11 cellular contexts compared by ENCODE assay signal in the genomic region with DNA sequence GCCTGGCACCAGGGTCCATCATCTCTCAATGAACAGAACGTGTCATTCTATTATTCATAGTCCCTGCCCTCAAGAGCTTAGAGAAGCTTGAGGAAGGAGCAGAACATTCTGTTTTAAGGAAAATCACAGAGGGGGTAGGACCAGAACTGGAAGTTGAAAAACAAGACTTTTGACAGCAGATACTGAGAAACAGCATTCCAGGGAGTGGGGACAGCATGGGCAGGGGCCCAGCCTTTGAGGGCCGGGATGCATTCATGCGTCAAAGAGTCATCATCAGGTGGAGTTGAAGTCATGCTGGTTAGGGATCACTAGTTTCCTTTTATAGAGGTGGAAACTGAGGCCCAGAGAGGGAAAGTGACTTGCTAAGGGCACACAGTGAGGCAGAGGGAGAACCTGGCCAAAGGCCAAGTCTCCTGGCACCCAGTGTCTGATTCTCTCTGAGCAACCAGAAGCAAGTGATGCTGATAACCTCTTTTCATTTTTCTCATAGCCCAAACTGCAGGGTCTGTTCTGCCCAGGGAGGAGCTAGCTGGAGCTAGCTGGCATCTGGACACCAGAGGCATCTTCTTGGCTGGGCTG. TPM values are rescaled to one million over a fixed set of nuclear protein-coding genes. Genes with fewer than 3 reads are reported as not detected.
A peak's percentile ranks its signal among the peaks of the same experiment; 100 is the strongest.
DNase-seq lines count a peak whose midpoint lies in the region; ATAC-seq lines count a peak whose summit lies in the region.
"Had no signal": no experiment of that assay in that cellular context is flagged by ENCODE, and none has a peak within 500 bp of the region (broad histone marks: within the 10 kb centered on the region; RNA-seq: fewer than 3 reads in every experiment).

No MANE protein-coding gene starts in this region.

- peak overlapping the region; percentile 98 for H3K27ac ChIP-seq in epithelial cell of prostate
- H3K27ac ChIP-seq: cardiac muscle cell had no signal

- ATAC-seq in GM18867 (IDR thresholded peaks at IDR 0.05; ENCODE audit: unreplicated experiment), result no peak

- DNase-seq in NCI-H1417 (lab: John Stamatoyannopoulos, UW) (peak in 2 of 3 experiments; percentile 11 to 16), NCI-H1417 treated with DMSO at 0.1 percent for 48 hours (lab: John Stamatoyannopoulos, UW) (no peak), NCI-H1092 treated with DMSO at 0.1 percent for 48 hours (lab: John Stamatoyannopoulos, UW) (peak; percentile 20), epithelial cell of prostate (ENCODE audit: low read depth, low spot score) (no peak), renal cortical epithelial cell (ENCODE audit: low read depth) (peak; percentile 72), globus pallidus (ENCODE audit: low spot score) (no peak), NCI-H2107 (lab: John Stamatoyannopoulos, UW) (no peak)
- DNase-seq: NCI-H1105 treated with DMSO at 0.1 percent for 48 hours; stimulated activated CD4-positive, alpha-beta T cell treated with anti-CD3 and anti-CD28 coated beads, Interleukin-4, amount 100 ng/mL, for 4 hours had no signal

RNA-seq across cellular contexts. Expression of a gene that starts 41.5 kb away (rescaled TPM):
- 10.8 and 37.5 TPM in 2 replicates for total RNA-seq in renal cortical epithelial cell

Comparison
In these comparisons a context has a peak if more than half of its experiments do, and no peak if none do; other contexts are left out.
1. DNase-seq: peak in NCI-H1417 (2 of 3), NCI-H1092 treated with DMSO at 0.1 percent for 48 hours (single experiment) and renal cortical epithelial cell (single experiment); none in NCI-H1417 treated with DMSO at 0.1 percent for 48 hours (single experiment), epithelial cell of prostate (single experiment), globus pallidus (single experiment) and NCI-H2107 (single experiment).